Comparison of ENCODE assay signal across 16 cellular contexts in genomic region chr5:179268399-179268952, GRCh38.
DNase-seq lines count a peak whose midpoint lies in the region; ATAC-seq and TF ChIP-seq lines count a peak whose summit lies in the region.
"Had no signal": no experiment of that assay in that cellular context is flagged by ENCODE, and none has a peak within 500 bp of the region (broad histone marks: within the 10 kb centered on the region; RNA-seq: fewer than 3 reads in every experiment).

No MANE protein-coding gene starts in this region.

- peak; percentile 3 for DNase-seq in activated naive CD4-positive, alpha-beta T cell treated with anti-CD3 and anti-CD28 coated beads, Interleukin-2, amount 50 U/mL, for 16 hours
- DNase-seq in activated naive CD4-positive, alpha-beta T cell treated with anti-CD3 and anti-CD28 coated beads, Interleukin-2, amount 10 ng/mL, durations not matched to agents 7 days and 5 days: no peak
- no peak for DNase-seq in fibroblast of mammary gland (ENCODE audit: low read depth)
- peak; percentile 77 for DNase-seq in osteocyte (ENCODE audit: extremely low spot score, unreplicated experiment)
- peak; percentile 19 to 58 for DNase-seq in upper lobe of left lung
- DNase-seq in cortex of kidney (lab: John Stamatoyannopoulos, UW): no peak
- DNase-seq in coronary artery (ENCODE audit: low spot score): no peak
- DNase-seq: activated CD8-positive, alpha-beta T cell treated with anti-CD3 and anti-CD28 coated beads for 36 hours; amygdala; DND-41; NCI-H2081 treated with DMSO at 0.1 percent for 48 hours; stimulated activated CD4-positive, alpha-beta T cell treated with anti-CD3 and anti-CD28 coated beads, Interleukin-12 subunit alpha, Interleukin-12 subunit beta, amount 100 ng/mL, for 4 hours; stimulated activated naive B cell treated with anti-CD40 and anti-IgM and Interleukin-4, amounts not matched to agents 10 μg/mL and 1 μg/mL and 100 μg/mL, for 72 hours; SW 1271 had no signal

- no peak overlapping the region for H3K27ac Mint-ChIP-seq in activated naive CD4-positive, alpha-beta T cell treated with anti-CD3 and anti-CD28 coated beads, Interleukin-2, amount 10 ng/mL, durations not matched to agents 7 days and 5 days
- H3K27ac Mint-ChIP-seq in osteocyte (ENCODE audit: unreplicated experiment): no peak overlapping the region
- H3K27ac Mint-ChIP-seq: activated CD8-positive, alpha-beta T cell treated with anti-CD3 and anti-CD28 coated beads for 36 hours; CD8-positive, alpha-beta memory T cell; stimulated activated naive B cell treated with anti-CD40 and anti-IgM and Interleukin-4, amounts not matched to agents 10 μg/mL and 1 μg/mL and 100 μg/mL, for 72 hours had no signal

- H3K27ac ChIP-seq in upper lobe of left lung (peak overlapping the region in 1 of 4 donors; percentile 83), coronary artery (peak overlapping the region in 1 of 2 donors; percentile 27)

- TF ChIP-seq EP300 in upper lobe of left lung (IDR thresholded peaks at IDR 0.05): no peak

- peak overlapping the region; percentile 3 for H3K4me3 ChIP-seq in fibroblast of mammary gland (ENCODE audit: control insufficient read depth, low read depth, low read length)
- H3K4me3 ChIP-seq in upper lobe of left lung: no peak overlapping the region
- H3K4me3 ChIP-seq in coronary artery: no peak overlapping the region

- no peaks in the 10 kb centered on the region for H3K9me3 Mint-ChIP-seq in activated naive CD4-positive, alpha-beta T cell treated with anti-CD3 and anti-CD28 coated beads, Interleukin-2, amount 10 ng/mL, durations not matched to agents 7 days and 5 days
- no peaks in the 10 kb centered on the region for H3K9me3 Mint-ChIP-seq in osteocyte (ENCODE audit: unreplicated experiment)
- H3K9me3 Mint-ChIP-seq: activated CD8-positive, alpha-beta T cell treated with anti-CD3 and anti-CD28 coated beads for 36 hours; CD8-positive, alpha-beta memory T cell; stimulated activated naive B cell treated with anti-CD40 and anti-IgM and Interleukin-4, amounts not matched to agents 10 μg/mL and 1 μg/mL and 100 μg/mL, for 72 hours had no signal

- no peak overlapping the region for H3K4me3 Mint-ChIP-seq in activated naive CD4-positive, alpha-beta T cell treated with anti-CD3 and anti-CD28 coated beads, Interleukin-2, amount 10 ng/mL, durations not matched to agents 7 days and 5 days
- no peak overlapping the region for H3K4me3 Mint-ChIP-seq in osteocyte (ENCODE audit: unreplicated experiment)
- H3K4me3 Mint-ChIP-seq: activated CD8-positive, alpha-beta T cell treated with anti-CD3 and anti-CD28 coated beads for 36 hours; CD8-positive, alpha-beta memory T cell; stimulated activated naive B cell treated with anti-CD40 and anti-IgM and Interleukin-4, amounts not matched to agents 10 μg/mL and 1 μg/mL and 100 μg/mL, for 72 hours had no signal

- H3K4me1 ChIP-seq in upper lobe of left lung: peaks cover 20 to 31% (median 25%) of the 10 kb centered on the region in 4 donors

- ATAC-seq in upper lobe of left lung (ENCODE audit: low FRiP score in 2 of 2): no peak
- ATAC-seq in GM21390 (IDR thresholded peaks at IDR 0.05; ENCODE audit: unreplicated experiment): no peak
- ATAC-seq: activated CD8-positive, alpha-beta T cell treated with anti-CD3 and anti-CD28 coated beads for 36 hours; stimulated activated naive B cell treated with anti-CD40 and anti-IgM and Interleukin-4, amounts not matched to agents 10 μg/mL and 1 μg/mL and 100 μg/mL, for 72 hours had no signal

- TF ChIP-seq CTCF in fibroblast of mammary gland (conservative IDR thresholded peaks at IDR 0.05; ENCODE audit: control insufficient read depth, insufficient read depth, low read depth, low read length) (no peak), osteocyte (IDR thresholded peaks at IDR 0.05) (no peak), upper lobe of left lung (IDR thresholded peaks at IDR 0.05) (no peak), coronary artery (IDR thresholded peaks at IDR 0.05) (no peak)

- peaks cover 5% of the 10 kb centered on the region for H3K27me3 Mint-ChIP-seq in activated naive CD4-positive, alpha-beta T cell treated with anti-CD3 and anti-CD28 coated beads, Interleukin-2, amount 10 ng/mL, durations not matched to agents 7 days and 5 days
- H3K27me3 Mint-ChIP-seq in osteocyte (ENCODE audit: unreplicated experiment): no peaks in the 10 kb centered on the region

- no peaks in the 10 kb centered on the region for H3K9me3 ChIP-seq in upper lobe of left lung

- H3K36me3 ChIP-seq in upper lobe of left lung: no peaks in the 10 kb centered on the region

- H3K27me3 ChIP-seq in upper lobe of left lung: no peaks in the 10 kb centered on the region

- no peak for TF ChIP-seq POLR2A in upper lobe of left lung (IDR thresholded peaks at IDR 0.05)

- no peaks in the 10 kb centered on the region for H3K4me1 Mint-ChIP-seq in activated naive CD4-positive, alpha-beta T cell treated with anti-CD3 and anti-CD28 coated beads, Interleukin-2, amount 10 ng/mL, durations not matched to agents 7 days and 5 days
- peaks cover 2% of the 10 kb centered on the region for H3K4me1 Mint-ChIP-seq in osteocyte (ENCODE audit: unreplicated experiment)
- H3K4me1 Mint-ChIP-seq: CD8-positive, alpha-beta memory T cell; stimulated activated naive B cell treated with anti-CD40 and anti-IgM and Interleukin-4, amounts not matched to agents 10 μg/mL and 1 μg/mL and 100 μg/mL, for 72 hours had no signal

- 80 to 85% methylated on average over 8 to 16 of the region's 16 CpGs for WGBS in upper lobe of left lung, 2 donors

- CTCF ChIA-PET in activated naive CD4-positive, alpha-beta T cell treated with anti-CD3 and anti-CD28 coated beads, Interleukin-2, amount 10 ng/mL, durations not matched to agents 7 days and 5 days (lab: Charles Lee): no interaction called here

- H3K36me3 Mint-ChIP-seq in activated naive CD4-positive, alpha-beta T cell treated with anti-CD3 and anti-CD28 coated beads, Interleukin-2, amount 10 ng/mL, durations not matched to agents 7 days and 5 days: no peaks in the 10 kb centered on the region
- no peaks in the 10 kb centered on the region for H3K36me3 Mint-ChIP-seq in osteocyte (ENCODE audit: unreplicated experiment)
- H3K36me3 Mint-ChIP-seq: CD8-positive, alpha-beta memory T cell; stimulated activated naive B cell treated with anti-CD40 and anti-IgM and Interleukin-4, amounts not matched to agents 10 μg/mL and 1 μg/mL and 100 μg/mL, for 72 hours had no signal

Comparison
In these comparisons a context has a peak if more than half of its experiments do, and no peak if none do; other contexts are left out.
1. DNase-seq: peak in activated naive CD4-positive, alpha-beta T cell treated with anti-CD3 and anti-CD28 coated beads, Interleukin-2, amount 50 U/mL, for 16 hours (single experiment), osteocyte (single experiment) and upper lobe of left lung (2 of 2); none in activated naive CD4-positive, alpha-beta T cell treated with anti-CD3 and anti-CD28 coated beads, Interleukin-2, amount 10 ng/mL, durations not matched to agents 7 days and 5 days (single experiment), fibroblast of mammary gland (single experiment), cortex of kidney (single experiment) and coronary artery (single experiment).